17 cellular contexts compared by ENCODE assay signal in genomic region chr14:96139169-96139568, GRCh38.
DNase-seq lines count a peak whose midpoint lies in the region; ATAC-seq, FAIRE-seq and TF ChIP-seq lines count a peak whose summit lies in the region.
"Had no signal": no experiment of that assay in that cellular context is flagged by ENCODE, and none has a peak within 500 bp of the region (broad histone marks: within the 10 kb centered on the region; RNA-seq: fewer than 3 reads in every experiment).

No MANE protein-coding gene starts in this region.

- no peak overlapping the region for H3K27ac ChIP-seq in GM12878 (ENCODE audit: control insufficient read depth, insufficient read depth)
- H3K27ac ChIP-seq: BLaER1 had no signal

- RAD21 ChIA-PET in GM12878 (lab: Charles Lee; ENCODE audit: unreplicated experiment), result no interaction called here

- TF ChIP-seq CTCF in GM12878 (IDR thresholded peaks at IDR 0.05 in 2 of 3, conservative IDR thresholded peaks at IDR 0.05 in 1 of 3; ENCODE audit: control insufficient read depth in 2 of 3, extremely low read depth in 1 of 3, insufficient read depth in 1 of 3, low read depth in 3 of 3, low read length in 3 of 3) (no peak), nephron progenitor cell (IDR thresholded peaks at IDR 0.05) (no peak)

- no peaks in the 10 kb centered on the region for H3K79me2 ChIP-seq in GM12878 (ENCODE audit: control insufficient read depth, insufficient read depth, low read length)

- TF ChIP-seq POLR2A in GM12878 (IDR thresholded peaks at IDR 0.05; ENCODE audit: low read depth, low read length), result no peak

- no peaks in the 10 kb centered on the region; the same call in 2 of the 3 replicates for H3K9me3 ChIP-seq in GM12878 (replicated peaks; ENCODE audit: control insufficient read depth, insufficient read depth, low read length)

- POLR2A ChIA-PET in GM12878 (lab: Charles Lee), result no interaction called here
- POLR2A ChIA-PET in naive thymus-derived CD8-positive, alpha-beta T cell (lab: Charles Lee), result interaction anchor here (0.8 kb wide), 1 partner anchor 18 kb away, joined by 3 read pairs; no protein-coding TSS in a partner anchor

- no peaks in the 10 kb centered on the region for H3K36me3 ChIP-seq in GM12878 (ENCODE audit: control insufficient read depth in 2 of 2, insufficient read depth in 2 of 2, low read length in 1 of 2)
- H3K36me3 ChIP-seq: BLaER1 had no signal

- no peaks in the 10 kb centered on the region for H3K27me3 ChIP-seq in GM12878 (replicated peaks in 1 of 2; ENCODE audit: control insufficient read depth in 2 of 2, insufficient read depth in 2 of 2, low read length in 1 of 2)
- H3K27me3 ChIP-seq: BLaER1 had no signal

- intact Hi-C loops in GM12878 (cut with micrococcal nuclease; ENCODE audit: unreplicated experiment), result no loop called here

- SMC1A ChIA-PET in GM12878 (lab: Charles Lee; ENCODE audit: uncharacterized antibody, unreplicated experiment), result interaction anchor here (1.4 kb wide), 1 partner anchor 9 kb away, joined by 4 read pairs; no protein-coding TSS in a partner anchor

- no peak overlapping the region for H3K4me2 ChIP-seq in GM12878 (ENCODE audit: control insufficient read depth, insufficient read depth)
- H3K4me2 ChIP-seq: BLaER1 had no signal

- no peak for FAIRE-seq in GM12878 (lab: Jason Lieb, UNC)

- WGBS in GM12878 (ENCODE audit: insufficient coverage, insufficient replicate concordance, low lambda C conversion rate, missing lambda C conversion rate), result 0% methylated on average over 1 of the region's 1 CpG

- no TSS peak for BruUV-seq in GM12878 (replicated peaks; lab: Mats Ljungman, UMichigan)

- in situ Hi-C loops in Caki2 (cut with HindIII; ENCODE audit: low pct_unique_long_range_greater_than_20kb, low sequenced_read_pairs) (no loop called here), GM12878 (cut with MboI) (no loop called here)

- no peaks in the 10 kb centered on the region for H3K36me3 Mint-ChIP-seq in nephron progenitor cell (ENCODE audit: low read depth)
- peaks cover 0 to 18% (median 5%) of the 10 kb centered on the region in 3 donors for H3K36me3 Mint-ChIP-seq in naive thymus-derived CD8-positive, alpha-beta T cell
- H3K36me3 Mint-ChIP-seq: CD14-positive monocyte had no signal

- H4K20me1 ChIP-seq in GM12878 (ENCODE audit: control insufficient read depth, insufficient read depth), result no peaks in the 10 kb centered on the region
- H4K20me1 ChIP-seq: BLaER1 had no signal

- H3K4me3 ChIP-seq in GM12878, result no peak overlapping the region
- H3K4me3 ChIP-seq: BLaER1 had no signal

- TF ChIP-seq EP300 in GM12878 (IDR thresholded peaks at IDR 0.05; ENCODE audit: borderline replicate concordance in 1 of 2, control insufficient read depth in 1 of 2, low read depth in 2 of 2, low read length in 2 of 2), result no peak

- CTCF ChIA-PET in GM12878 (lab: Yijun Ruan, JAX), result no interaction called here

- H2AFZ ChIP-seq in GM12878 (ENCODE audit: control insufficient read depth, low read depth, low read length), result no peak overlapping the region

- peak; percentile 8 for DNase-seq in Caki2 (ENCODE audit: low read depth)
- DNase-seq in GM12878 (ENCODE audit: low read depth, low spot score), result no peak
- DNase-seq in nephron progenitor cell, result no peak
- DNase-seq in renal cortical epithelial cell (ENCODE audit: low read depth), result peak; percentile 54
- no peak for DNase-seq in stimulated activated naive CD4-positive, alpha-beta T cell treated with Interleukin-2 at 50 U/mL for 16 hours (lab: John Stamatoyannopoulos, UW)
- DNase-seq in H4 (ENCODE audit: low spot score), result no peak
- DNase-seq in naive thymus-derived CD8-positive, alpha-beta T cell, result no peak
- DNase-seq: 8988T; Calu3; CD4-positive, alpha-beta memory T cell; GDM1; GOT3; H9; KBM-7 had no signal

- no peak for ATAC-seq in GM12878
- ATAC-seq in naive thymus-derived CD8-positive, alpha-beta T cell, result no peak

- no peaks in the 10 kb centered on the region for H3K4me1 ChIP-seq in GM12878 (ENCODE audit: control insufficient read depth, insufficient read depth, low read length)
- H3K4me1 ChIP-seq: BLaER1 had no signal

- H3K27me3 Mint-ChIP-seq in nephron progenitor cell (ENCODE audit: low read depth, poor library complexity), result peaks cover 8% of the 10 kb centered on the region
- H3K27me3 Mint-ChIP-seq in naive thymus-derived CD8-positive, alpha-beta T cell, result peaks cover 7 to 23% (median 15%) of the 10 kb centered on the region in 5 donors

- no peak overlapping the region for H3K9ac ChIP-seq in GM12878 (ENCODE audit: control insufficient read depth, insufficient read depth, low read length)
- H3K9ac ChIP-seq: BLaER1 had no signal

- H3K4me3 Mint-ChIP-seq in nephron progenitor cell, result no peak overlapping the region
- no peak overlapping the region for H3K4me3 Mint-ChIP-seq in naive thymus-derived CD8-positive, alpha-beta T cell
- H3K4me3 Mint-ChIP-seq: CD14-positive monocyte; CD4-positive, alpha-beta memory T cell; H9; IgD-negative memory B cell had no signal

- no peaks in the 10 kb centered on the region for H3K4me1 Mint-ChIP-seq in nephron progenitor cell
- H3K4me1 Mint-ChIP-seq in naive thymus-derived CD8-positive, alpha-beta T cell, result no peaks in the 10 kb centered on the region
- H3K4me1 Mint-ChIP-seq: CD14-positive monocyte, H9, IgD-negative memory B cell had no signal

- H3K27ac Mint-ChIP-seq in nephron progenitor cell, result peak overlapping the region; percentile 44
- H3K27ac Mint-ChIP-seq in naive thymus-derived CD8-positive, alpha-beta T cell, result no peak overlapping the region
- H3K27ac Mint-ChIP-seq: CD14-positive monocyte; CD4-positive, alpha-beta memory T cell; H9; IgD-negative memory B cell had no signal

- no peak for TF ChIP-seq RAD21 in GM12878 (IDR thresholded peaks at IDR 0.05; ENCODE audit: insufficient read depth, low read depth, low read length)

- H3K9me3 Mint-ChIP-seq in nephron progenitor cell, result peaks cover 26% of the 10 kb centered on the region
- H3K9me3 Mint-ChIP-seq in naive thymus-derived CD8-positive, alpha-beta T cell, result peaks cover 0 to 20% (median 7%) of the 10 kb centered on the region in 9 donors

TF ChIP-seq in GM12878, 131 proteins besides CTCF, POLR2A, EP300 and RAD21:
- TF ChIP-seq ZSCAN29 (IDR thresholded peaks at IDR 0.05) (no peak), ZBTB4 (CRISPR knock-in tag; IDR thresholded peaks at IDR 0.05) (no peak), SRF (IDR thresholded peaks at IDR 0.05; ENCODE audit: low read depth in 2 of 2, low read length in 2 of 2) (no peak), MEF2B (IDR thresholded peaks at IDR 0.05; ENCODE audit: partially characterized antibody, poor library complexity, severe bottlenecking) (peak; percentile 47)

Comparison
In these comparisons a context has a peak if more than half of its experiments do, and no peak if none do; other contexts are left out.
1. DNase-seq: peak in Caki2 (single experiment) and renal cortical epithelial cell (single experiment); none in GM12878 (single experiment), nephron progenitor cell (single experiment), stimulated activated naive CD4-positive, alpha-beta T cell treated with Interleukin-2 at 50 U/mL for 16 hours (single experiment), H4 (single experiment) and naive thymus-derived CD8-positive, alpha-beta T cell (0 of 10).